ENCODE assay signal across 8 cellular contexts in the genomic region with DNA sequence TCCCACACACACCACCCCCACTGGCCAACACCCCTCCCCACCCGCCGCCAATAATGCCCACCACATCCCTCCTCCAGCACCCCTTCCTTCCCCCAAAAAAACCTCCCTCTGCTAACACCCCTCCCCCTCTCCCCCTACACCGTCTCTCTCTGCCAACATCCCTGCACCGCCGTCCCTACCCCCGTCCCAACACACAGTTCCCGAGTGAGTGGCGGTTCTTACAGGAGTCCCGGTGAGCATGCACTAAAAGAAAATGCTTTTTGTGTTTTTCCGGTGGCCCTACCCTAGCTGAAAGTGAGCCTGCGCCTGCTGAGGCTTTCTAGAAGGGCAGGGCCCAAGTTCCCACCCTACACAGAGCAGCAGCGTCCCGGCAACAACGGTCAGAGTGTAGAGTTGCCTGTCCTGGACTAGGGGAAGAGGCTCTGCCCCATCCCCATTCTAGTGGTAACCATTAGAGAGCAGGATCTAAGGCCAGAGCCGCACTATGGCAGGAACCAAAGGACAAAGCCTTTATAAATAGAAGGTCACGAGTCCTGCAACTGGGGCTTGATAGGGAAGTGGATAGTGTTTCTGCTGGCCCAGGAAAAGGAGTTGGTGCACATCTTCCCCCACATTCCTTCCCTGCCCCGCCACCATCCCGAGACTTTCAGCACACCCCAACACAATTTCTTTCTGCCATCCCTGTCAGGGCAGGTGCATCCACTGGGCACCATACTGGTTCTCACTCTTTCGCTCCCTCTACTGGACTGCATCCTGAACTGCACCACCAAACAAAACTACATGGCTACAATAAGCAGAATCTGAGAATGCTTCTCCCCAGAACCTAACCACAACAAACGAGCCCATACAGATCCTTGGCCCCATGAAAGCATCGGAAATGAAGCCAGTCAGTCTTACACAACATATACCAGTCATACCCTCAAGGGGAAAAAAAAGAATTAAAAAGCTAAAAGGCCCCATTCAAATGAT.
DNase-seq lines count a peak whose midpoint lies in the region; ATAC-seq, FAIRE-seq and TF ChIP-seq lines count a peak whose summit lies in the region.

No MANE protein-coding gene starts in this region.

- H3K9me3 Mint-ChIP-seq in activated CD8-positive, alpha-beta T cell treated with anti-CD3 and anti-CD28 coated beads for 36 hours, result no peaks in the 10 kb centered on the region

- H3K27ac ChIP-seq in A673 (ENCODE audit: low read depth, low read length, poor library complexity, severe bottlenecking) (no peak overlapping the region), gastroesophageal sphincter (no peak overlapping the region)

- TF ChIP-seq CTCF in A673 (conservative IDR thresholded peaks at IDR 0.05; ENCODE audit: low read depth, low read length) (peak; percentile 64), gastroesophageal sphincter (IDR thresholded peaks at IDR 0.05) (peak in 3 of 4 experiments; percentile 10 to 48 (median 28))
- TF ChIP-seq CTCF in activated CD8-positive, alpha-beta T cell treated with anti-CD3 and anti-CD28 coated beads for 36 hours (IDR thresholded peaks at IDR 0.05), result peak; percentile 36

- H3K27me3 Mint-ChIP-seq in activated CD8-positive, alpha-beta T cell treated with anti-CD3 and anti-CD28 coated beads for 36 hours, result no peaks in the 10 kb centered on the region

- no peak for TF ChIP-seq POLR2A in gastroesophageal sphincter (IDR thresholded peaks at IDR 0.05)

- CTCF ChIA-PET in A673 (lab: Charles Lee) (no interaction called here), HEK293T (lab: Yijun Ruan, JAX) (interaction anchor here (0.5 to 1.3 kb wide), 3 partner anchors 208 to 768 kb away, joined by 3 to 7 read pairs (median 7); no protein-coding TSS in a partner anchor)
- CTCF ChIA-PET in activated CD8-positive, alpha-beta T cell treated with anti-CD3 and anti-CD28 coated beads for 36 hours (lab: Charles Lee), result interaction anchor here (0.7 to 1.4 kb wide), 3 partner anchors 8 to 208 kb away, joined by 4 to 6 read pairs (median 4); no protein-coding TSS in a partner anchor

- intact Hi-C loops in A673 (cut with micrococcal nuclease; ENCODE audit: unreplicated experiment), result loop anchor here (5.0 kb wide), 1 partner anchor 206 kb away; no protein-coding TSS in a partner anchor
- intact Hi-C loops in activated CD8-positive, alpha-beta T cell treated with anti-CD3 and anti-CD28 coated beads for 36 hours (cut with micrococcal nuclease), result no loop called here

- H3K4me1 Mint-ChIP-seq in activated CD8-positive, alpha-beta T cell treated with anti-CD3 and anti-CD28 coated beads for 36 hours (ENCODE audit: low read depth), result peaks cover 18% of the 10 kb centered on the region

- ATAC-seq in activated CD8-positive, alpha-beta T cell treated with anti-CD3 and anti-CD28 coated beads for 36 hours, result peak; percentile 85
- no peak for ATAC-seq in gastroesophageal sphincter

- H3K4me1 ChIP-seq in A673 (ENCODE audit: insufficient read depth, low read length, poor library complexity, severe bottlenecking) (no peaks in the 10 kb centered on the region), gastroesophageal sphincter (no peaks in the 10 kb centered on the region)

- H3K4me3 ChIP-seq in A673 (ENCODE audit: low read depth, low read length, poor library complexity, severe bottlenecking) (no peak overlapping the region), gastroesophageal sphincter (no peak overlapping the region)

- no TSS peak for BruUV-seq in A673 (replicated peaks; lab: Mats Ljungman, UMichigan)

- POLR2A ChIA-PET in A673 (lab: Charles Lee; ENCODE audit: low non-redundant PET), result interaction anchor here (0.6 kb wide), 1 partner anchor 342 kb away, joined by 5 read pairs; no protein-coding TSS in a partner anchor
- POLR2A ChIA-PET in HEK293T (lab: Yijun Ruan, JAX), result no interaction called here
- POLR2A ChIA-PET in activated CD8-positive, alpha-beta T cell treated with anti-CD3 and anti-CD28 coated beads for 36 hours (lab: Charles Lee), result no interaction called here

- FAIRE-seq in G401.6 (lab: Jason Lieb, UNC), result peak; percentile 13

- H3K9me3 ChIP-seq in A673 (ENCODE audit: low read depth, low read length, poor library complexity, severe bottlenecking) (no peaks in the 10 kb centered on the region), gastroesophageal sphincter (no peaks in the 10 kb centered on the region)

- H3K36me3 ChIP-seq in A673 (ENCODE audit: insufficient read depth, low read length, poor library complexity, severe bottlenecking) (no peaks in the 10 kb centered on the region), gastroesophageal sphincter (no peaks in the 10 kb centered on the region)

- no peaks in the 10 kb centered on the region for H3K36me3 Mint-ChIP-seq in activated CD8-positive, alpha-beta T cell treated with anti-CD3 and anti-CD28 coated beads for 36 hours (ENCODE audit: low read depth)

- no peak overlapping the region for H3K4me3 Mint-ChIP-seq in activated CD8-positive, alpha-beta T cell treated with anti-CD3 and anti-CD28 coated beads for 36 hours

- DNase-seq in A673 (ENCODE audit: low spot score) (peak; percentile 28), HEK293T (ENCODE audit: extremely low spot score) (peak; percentile 55), NCI-H146 treated with DMSO at 0.1 percent for 48 hours (lab: John Stamatoyannopoulos, UW; ENCODE audit: unreplicated experiment) (peak; percentile 2), amniotic stem cell (lab: John Stamatoyannopoulos, UW) (no peak)
- peak; percentile 57 for DNase-seq in activated CD8-positive, alpha-beta T cell treated with anti-CD3 and anti-CD28 coated beads for 36 hours
- DNase-seq in stimulated activated CD4-positive, alpha-beta T cell treated with anti-CD3 and anti-CD28 coated beads, Interleukin-2, amount 100 ng/mL, for 24 hours, result peak; percentile 22 to 28

- no peak for TF ChIP-seq EP300 in gastroesophageal sphincter (IDR thresholded peaks at IDR 0.05)

- H3K27me3 ChIP-seq in A673 (replicated peaks; ENCODE audit: insufficient read depth, low read depth, low read length, poor library complexity) (no peaks in the 10 kb centered on the region), gastroesophageal sphincter (no peaks in the 10 kb centered on the region)

- 36% methylated on average over 6 of the region's 21 CpGs; no CpG with 5 or more reads in 1 of the 2 donors for WGBS in gastroesophageal sphincter (ENCODE audit: low coverage in 1 of 2), 2 donors

- no peak overlapping the region for H3K27ac Mint-ChIP-seq in activated CD8-positive, alpha-beta T cell treated with anti-CD3 and anti-CD28 coated beads for 36 hours

TF ChIP-seq in HEK293T, 16 proteins besides CTCF, POLR2A, EP300 and RAD21:
- TF ChIP-seq CTBP1 (IDR thresholded peaks at IDR 0.05; ENCODE audit: borderline replicate concordance) (no peak), HDGF (IDR thresholded peaks at IDR 0.05; ENCODE audit: borderline replicate concordance) (no peak), ELF4 (IDR thresholded peaks at IDR 0.05) (no peak), LEF1 (IDR thresholded peaks at IDR 0.05; ENCODE audit: borderline replicate concordance) (no peak), FOXM1 (IDR thresholded peaks at IDR 0.05; ENCODE audit: borderline replicate concordance) (no peak), ZNF384 (IDR thresholded peaks at IDR 0.05) (no peak)
- TF ChIP-seq, protein P1, sequence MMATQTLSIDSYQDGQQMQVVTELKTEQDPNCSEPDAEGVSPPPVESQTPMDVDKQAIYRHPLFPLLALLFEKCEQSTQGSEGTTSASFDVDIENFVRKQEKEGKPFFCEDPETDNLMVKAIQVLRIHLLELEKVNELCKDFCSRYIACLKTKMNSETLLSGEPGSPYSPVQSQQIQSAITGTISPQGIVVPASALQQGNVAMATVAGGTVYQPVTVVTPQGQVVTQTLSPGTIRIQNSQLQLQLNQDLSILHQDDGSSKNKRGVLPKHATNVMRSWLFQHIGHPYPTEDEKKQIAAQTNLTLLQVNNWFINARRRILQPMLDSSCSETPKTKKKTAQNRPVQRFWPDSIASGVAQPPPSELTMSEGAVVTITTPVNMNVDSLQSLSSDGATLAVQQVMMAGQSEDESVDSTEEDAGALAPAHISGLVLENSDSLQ (IDR thresholded peaks at IDR 0.05), result no peak
